10 cellular contexts compared by ENCODE assay signal in genomic region chr16:54286067-54286329, GRCh38. TPM values are rescaled to one million over a fixed set of nuclear protein-coding genes. Genes with fewer than 3 reads are reported as not detected.
A peak's percentile ranks its signal among the peaks of the same experiment; 100 is the strongest.
DNase-seq lines count a peak whose midpoint lies in the region; ATAC-seq and TF ChIP-seq lines count a peak whose summit lies in the region.
"Had no signal": no experiment of that assay in that cellular context is flagged by ENCODE, and none has a peak within 500 bp of the region (broad histone marks: within the 10 kb centered on the region; RNA-seq: fewer than 3 reads in every experiment).

No MANE protein-coding gene starts in this region.

- ATAC-seq in natural killer cell (no peak), HG03175 (IDR thresholded peaks at IDR 0.05; ENCODE audit: unreplicated experiment) (no peak)
- ATAC-seq: activated CD4-positive, CD25-positive, alpha-beta regulatory T cell treated with anti-CD3 and anti-CD28 coated beads, Interleukin-2, amount 50 U/mL, for 24 hours had no signal

- H3K27me3 Mint-ChIP-seq in endothelial cell (ENCODE audit: unreplicated experiment) (peaks cover 26% of the 10 kb centered on the region), osteocyte (ENCODE audit: unreplicated experiment) (peaks cover 75% of the 10 kb centered on the region), natural killer cell (ENCODE audit: low read depth in 2 of 2) (peaks cover 53 to 66% of the 10 kb centered on the region in 2 donors)

- intact Hi-C loops in natural killer cell (cut with micrococcal nuclease): no loop called here

- H3K4me2 ChIP-seq in BLaER1 (peak overlapping the region; percentile 91), Loucy (ENCODE audit: low read depth, low read length, poor library complexity, severe bottlenecking) (peak overlapping the region; percentile 73)

- H3K9me3 Mint-ChIP-seq in endothelial cell (ENCODE audit: unreplicated experiment) (no peaks in the 10 kb centered on the region), osteocyte (ENCODE audit: unreplicated experiment) (no peaks in the 10 kb centered on the region), natural killer cell (no peaks in the 10 kb centered on the region)

- H3K27ac Mint-ChIP-seq in endothelial cell (ENCODE audit: unreplicated experiment): no peak overlapping the region
- H3K27ac Mint-ChIP-seq in osteocyte (ENCODE audit: unreplicated experiment): no peak overlapping the region
- H3K27ac Mint-ChIP-seq in natural killer cell: no peak overlapping the region

- DNase-seq in endothelial cell (ENCODE audit: low spot score): no peak
- no peak for DNase-seq in osteocyte (ENCODE audit: extremely low spot score, unreplicated experiment)
- DNase-seq in natural killer cell: no peak
- DNase-seq in NCI-H2081 (lab: John Stamatoyannopoulos, UW): no peak
- DNase-seq in amygdala (lab: John Stamatoyannopoulos, UW): no peak
- DNase-seq: KG1 had no signal

- peaks cover 36% of the 10 kb centered on the region for H3K4me1 Mint-ChIP-seq in endothelial cell (ENCODE audit: unreplicated experiment)
- H3K4me1 Mint-ChIP-seq in osteocyte (ENCODE audit: unreplicated experiment): peaks cover 39% of the 10 kb centered on the region
- peaks cover 6 to 21% of the 10 kb centered on the region in 2 donors for H3K4me1 Mint-ChIP-seq in natural killer cell

- H3K36me3 ChIP-seq in BLaER1 (no peaks in the 10 kb centered on the region), Loucy (ENCODE audit: insufficient read depth, low read length) (peaks cover 7% of the 10 kb centered on the region; the same call in 1 of the 2 replicates)

- H3K27ac ChIP-seq in BLaER1: no peak overlapping the region

- H3K9me3 ChIP-seq in BLaER1: peaks cover 25% of the 10 kb centered on the region; the same call in 1 of the 2 replicates
- H3K9me3 ChIP-seq in Loucy (ENCODE audit: insufficient read depth, low read depth, low read length): no peaks in the 10 kb centered on the region

- peaks cover 100% of the 10 kb centered on the region for H3K27me3 ChIP-seq in BLaER1
- peaks cover 33% of the 10 kb centered on the region for H3K27me3 ChIP-seq in Loucy (ENCODE audit: insufficient read depth, low read length, poor library complexity, severe bottlenecking)

- H3K4me1 ChIP-seq in BLaER1 (peaks cover 37% of the 10 kb centered on the region), Loucy (ENCODE audit: insufficient read depth, low read length, poor library complexity, severe bottlenecking) (peaks cover 31% of the 10 kb centered on the region)

- H3K79me2 ChIP-seq in Loucy (ENCODE audit: insufficient read depth, low read length): peaks cover 69% of the 10 kb centered on the region

- H3K36me3 Mint-ChIP-seq in endothelial cell (ENCODE audit: low read depth, unreplicated experiment) (peaks cover 25% of the 10 kb centered on the region), osteocyte (ENCODE audit: unreplicated experiment) (peaks cover 2% of the 10 kb centered on the region), natural killer cell (peaks cover 16% of the 10 kb centered on the region)

- peaks cover 86% of the 10 kb centered on the region for H4K20me1 ChIP-seq in BLaER1
- peaks cover 20% of the 10 kb centered on the region for H4K20me1 ChIP-seq in Loucy (ENCODE audit: insufficient read depth, low read length, poor library complexity, severe bottlenecking)

- no peaks in the 10 kb centered on the region for H3F3A ChIP-seq in Loucy (ENCODE audit: low read depth)

- peak overlapping the region; percentile 94 for H3K4me3 Mint-ChIP-seq in endothelial cell (ENCODE audit: unreplicated experiment)
- peak overlapping the region; percentile 89 for H3K4me3 Mint-ChIP-seq in osteocyte (ENCODE audit: unreplicated experiment)
- no peak overlapping the region for H3K4me3 Mint-ChIP-seq in natural killer cell

- H3K9ac ChIP-seq in BLaER1 (no peak overlapping the region), Loucy (ENCODE audit: low read depth, low read length, poor library complexity, severe bottlenecking) (peak overlapping the region; percentile 81)

- TF ChIP-seq CTCF in Loucy (conservative IDR thresholded peaks at IDR 0.05; ENCODE audit: low read length) (no peak), endothelial cell (IDR thresholded peaks at IDR 0.05; ENCODE audit: unreplicated experiment) (no peak), osteocyte (IDR thresholded peaks at IDR 0.05) (no peak), natural killer cell (IDR thresholded peaks at IDR 0.05) (no peak)

- H3K9me2 ChIP-seq in Loucy (replicated peaks; ENCODE audit: low read depth, low read length): no peaks in the 10 kb centered on the region

- H2AFZ ChIP-seq in Loucy (ENCODE audit: low read length): peak overlapping the region; percentile 54; the same call in 1 of the 2 replicates

- H3K4me3 ChIP-seq in BLaER1 (peak overlapping the region; percentile 62), Loucy (ENCODE audit: low read length, poor library complexity, severe bottlenecking) (peak overlapping the region; percentile 85)

RNA-seq across cellular contexts. Expression of gene IRX3, which starts 0.6 kb away (rescaled TPM):
- 30.5 TPM for total RNA-seq in endothelial cell (ENCODE audit: unreplicated experiment)
- total RNA-seq in osteocyte: 0.63 and 0.91 TPM in 2 replicates
- not detected for total RNA-seq in natural killer cell

Comparison
In these comparisons a context has a peak if more than half of its experiments do, and no peak if none do; other contexts are left out.
1. RNA of gene IRX3, which starts 0.6 kb away (total RNA-seq): 30.5 TPM in endothelial cell (single experiment); 0.63 to 0.91 TPM in osteocyte and not detected in natural killer cell; every median in the first group is over 10 times any median in the second.